8 cellular contexts compared by ENCODE assay signal in the genomic region with DNA sequence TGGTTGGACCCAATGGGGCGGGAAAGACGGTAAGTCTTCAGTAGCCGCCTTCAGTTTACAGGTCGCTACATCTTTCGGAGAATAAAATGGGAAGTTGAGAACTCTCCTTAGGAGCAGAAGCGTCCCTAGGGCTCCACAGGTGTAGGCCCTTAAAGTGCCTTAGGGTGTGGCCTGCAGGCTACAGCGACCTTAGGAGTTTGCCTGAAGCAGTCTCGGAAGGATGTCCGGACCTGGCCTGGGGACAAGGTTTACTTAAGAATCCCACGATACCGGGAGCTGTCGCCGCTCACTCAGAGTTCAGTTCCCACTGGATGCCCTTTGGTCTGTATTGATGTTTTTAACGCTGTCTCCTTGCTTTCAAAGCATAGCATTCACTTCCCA.
DNase-seq lines count a peak whose midpoint lies in the region; ATAC-seq and TF ChIP-seq lines count a peak whose summit lies in the region.

No MANE protein-coding gene starts in this region.

- H3K9me3 ChIP-seq in WERI-Rb-1 (ENCODE audit: severe bottlenecking): no peaks in the 10 kb centered on the region
- H3K9me3 ChIP-seq in effector memory CD4-positive, alpha-beta T cell (ENCODE audit: control insufficient read depth, low read length): no peaks in the 10 kb centered on the region
- H3K9me3 ChIP-seq in subcutaneous abdominal adipose tissue (ENCODE audit: control insufficient read depth in 5 of 5, low read length in 5 of 5): peaks cover 0 to 3% (median 0%) of the 10 kb centered on the region in 5 donors

- H3K4me3 ChIP-seq in WERI-Rb-1 (ENCODE audit: low read depth, low read length) (peak overlapping the region; percentile 65), subcutaneous abdominal adipose tissue (ENCODE audit: low read depth in 1 of 5, low read length in 5 of 5) (peak overlapping the region; percentile 83 to 92 (median 85))
- H3K4me3 ChIP-seq in effector memory CD4-positive, alpha-beta T cell (ENCODE audit: insufficient read depth, low read depth, low read length, poor library complexity, severe bottlenecking): peak overlapping the region; percentile 58

- DNase-seq in D341Med (ENCODE audit: low spot score) (peak; percentile 54), HuH-7 (ENCODE audit: low spot score) (peak; percentile 46), WERI-Rb-1 (peak; percentile 46), midbrain (lab: John Stamatoyannopoulos, UW) (peak; percentile 20)
- DNase-seq in effector memory CD4-positive, alpha-beta T cell: peak in 2 of 3 donors; percentile 4 to 12

- peaks cover 16% of the 10 kb centered on the region for H3K4me1 ChIP-seq in effector memory CD4-positive, alpha-beta T cell (ENCODE audit: control insufficient read depth, insufficient read depth, low read length, poor library complexity, severe bottlenecking)
- peaks cover 0 to 26% (median 19%) of the 10 kb centered on the region in 5 donors for H3K4me1 ChIP-seq in subcutaneous abdominal adipose tissue (ENCODE audit: control insufficient read depth in 5 of 5, insufficient read depth in 5 of 5, low read length in 5 of 5)

- H3K36me3 ChIP-seq in WERI-Rb-1: peaks cover 30% of the 10 kb centered on the region
- H3K36me3 ChIP-seq in effector memory CD4-positive, alpha-beta T cell (ENCODE audit: control insufficient read depth, insufficient read depth, low read length): peaks cover 5% of the 10 kb centered on the region
- H3K36me3 ChIP-seq in subcutaneous abdominal adipose tissue (ENCODE audit: control insufficient read depth in 5 of 5, insufficient read depth in 5 of 5, low read length in 5 of 5): peaks cover 4 to 14% (median 9%) of the 10 kb centered on the region in 5 donors

- no peak for TF ChIP-seq CTCF in WERI-Rb-1 (IDR thresholded peaks at IDR 0.05; ENCODE audit: low read depth, low read length)

- peak overlapping the region; percentile 81 for H3K27ac ChIP-seq in WERI-Rb-1
- peak overlapping the region; percentile 65 for H3K27ac ChIP-seq in effector memory CD4-positive, alpha-beta T cell (ENCODE audit: insufficient read depth, low read length, poor library complexity, severe bottlenecking)
- peak overlapping the region; percentile 83 for H3K27ac ChIP-seq in subcutaneous abdominal adipose tissue (ENCODE audit: low read depth, low read length)

- H3K9ac ChIP-seq in subcutaneous abdominal adipose tissue (ENCODE audit: low read length in 5 of 5): peak overlapping the region; percentile 74 to 96 (median 87)

- H3K27me3 ChIP-seq in WERI-Rb-1 (ENCODE audit: insufficient read depth, low read depth, severe bottlenecking) (no peaks in the 10 kb centered on the region), subcutaneous abdominal adipose tissue (ENCODE audit: control insufficient read depth in 5 of 5, insufficient read depth in 4 of 5, low read length in 5 of 5) (no peaks in the 10 kb centered on the region)
- H3K27me3 ChIP-seq in effector memory CD4-positive, alpha-beta T cell (replicated peaks; ENCODE audit: control insufficient read depth, insufficient read depth, low read length, poor library complexity, severe bottlenecking): no peaks in the 10 kb centered on the region

- ATAC-seq in GM19452 (IDR thresholded peaks at IDR 0.05; ENCODE audit: unreplicated experiment): peak; percentile 25
- no peak for ATAC-seq in HG03469 (IDR thresholded peaks at IDR 0.05; ENCODE audit: unreplicated experiment)
